8 cellular contexts compared by ENCODE assay signal in the genomic region with DNA sequence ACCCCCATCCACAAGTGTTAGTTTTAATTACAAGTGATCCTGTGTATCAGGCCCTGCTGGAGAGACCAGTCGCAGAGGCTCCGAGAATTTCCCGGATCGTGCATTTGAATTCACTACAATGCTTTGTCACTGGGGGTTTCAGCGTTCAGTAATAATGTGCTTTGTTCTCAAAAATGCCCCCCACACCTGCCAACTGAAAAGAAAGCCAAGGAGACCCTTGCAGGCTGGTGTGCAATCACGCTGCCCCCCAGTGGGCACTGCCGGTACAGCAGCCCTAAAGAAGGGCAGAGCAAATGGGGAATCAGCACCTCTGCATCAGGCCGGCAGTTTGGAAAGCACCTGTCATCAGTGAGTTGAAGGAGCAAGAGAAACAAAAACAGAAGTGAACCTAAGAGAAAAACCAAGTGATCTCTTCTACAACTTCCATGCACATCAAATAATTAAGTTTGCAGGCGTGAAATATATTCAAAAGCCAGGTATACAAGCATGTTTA.
A peak's percentile ranks its signal among the peaks of the same experiment; 100 is the strongest.
DNase-seq lines count a peak whose midpoint lies in the region; ATAC-seq, FAIRE-seq and TF ChIP-seq lines count a peak whose summit lies in the region.

No MANE protein-coding gene starts in this region.

- H3K4ac ChIP-seq in mesendoderm (ENCODE audit: low read depth, low read length) = no peak overlapping the region

- H3K27me3 ChIP-seq in mesendoderm (ENCODE audit: insufficient read depth, low read length, poor library complexity) = no peaks in the 10 kb centered on the region

- H3K23ac ChIP-seq in mesendoderm (ENCODE audit: low read length) = no peak overlapping the region

- no peak for DNase-seq in AG09309 (ENCODE audit: low read depth)
- peak; percentile 22 for DNase-seq in GM18507 (ENCODE audit: extremely low spot score, insufficient read length, low read depth)
- peak; percentile 37 to 80 for DNase-seq in NCI-H2081 (lab: John Stamatoyannopoulos, UW)
- peak; percentile 78 for DNase-seq in activated CD4-positive, alpha-beta T cell treated with anti-CD3 and anti-CD28 coated beads for 48 hours
- DNase-seq in ecto neural progenitor cell (ENCODE audit: low spot score) = peak; percentile 82
- DNase-seq in mesendoderm = peak; percentile 79
- DNase-seq in stimulated activated CD8-positive, alpha-beta memory T cell treated with anti-CD3 and anti-CD28 coated beads, Interleukin-4, amount 100 ng/mL, for 24 hours (ENCODE audit: low read depth) = peak; percentile 56

- peak; percentile 90 for FAIRE-seq in GM18507 (lab: Jason Lieb, UNC)

- peaks cover 4% of the 10 kb centered on the region for H3K79me2 ChIP-seq in mesendoderm (ENCODE audit: control insufficient read depth, insufficient read depth, low read length)

- no peak overlapping the region for H2BK120ac ChIP-seq in mesendoderm (ENCODE audit: low read depth, low read length)

- ATAC-seq in HG02938 (IDR thresholded peaks at IDR 0.05; ENCODE audit: unreplicated experiment) = peak; percentile 82

- H3K27ac ChIP-seq in mesendoderm (ENCODE audit: low read depth, low read length) = no peak overlapping the region

- H3K18ac ChIP-seq in mesendoderm (ENCODE audit: low read length) = no peak overlapping the region

- no peak overlapping the region for H2BK5ac ChIP-seq in mesendoderm (ENCODE audit: low read length)

- H3K79me1 ChIP-seq in mesendoderm (ENCODE audit: low read length) = peaks cover 13% of the 10 kb centered on the region

- H4K8ac ChIP-seq in mesendoderm (ENCODE audit: low read depth, low read length) = no peak overlapping the region

- no peak overlapping the region for H2AK5ac ChIP-seq in mesendoderm (ENCODE audit: low read length)

- H3K36me3 ChIP-seq in mesendoderm (ENCODE audit: control insufficient read depth, insufficient read depth, low read length) = no peaks in the 10 kb centered on the region

- no peak overlapping the region for H3K56ac ChIP-seq in mesendoderm (ENCODE audit: low read length)

- H2BK15ac ChIP-seq in mesendoderm (replicated peaks; ENCODE audit: low read depth) = no peak overlapping the region

- no peak overlapping the region for H3K4me3 ChIP-seq in AG09309 (ENCODE audit: control insufficient read depth, low read depth, low read length)
- no peak overlapping the region for H3K4me3 ChIP-seq in mesendoderm (ENCODE audit: low read length)

- no peak overlapping the region for H3K9ac ChIP-seq in mesendoderm (ENCODE audit: low read length)

- TF ChIP-seq CTCF in AG09309 (IDR thresholded peaks at IDR 0.05; ENCODE audit: control insufficient read depth, insufficient read depth, low read depth, low read length, missing control alignments) = peak; percentile 98

- no peak overlapping the region for H3K4me2 ChIP-seq in mesendoderm (ENCODE audit: low read length)

- no peaks in the 10 kb centered on the region for H3K4me1 ChIP-seq in mesendoderm (ENCODE audit: control insufficient read depth, low read depth, low read length)

- no peak overlapping the region for H4K5ac ChIP-seq in mesendoderm (ENCODE audit: low read length)

- WGBS in mesendoderm (ENCODE audit: extremely low coverage, insufficient coverage, low lambda C conversion rate) = no CpG with 5 or more reads among the region's 9 CpGs
